In genomic region chr4:152259866-152260265, GRCh38 we compare ENCODE assay signal across 14 cellular contexts.
DNase-seq lines count a peak whose midpoint lies in the region; ATAC-seq and TF ChIP-seq lines count a peak whose summit lies in the region.
"Had no signal": no experiment of that assay in that cellular context is flagged by ENCODE, and none has a peak within 500 bp of the region (broad histone marks: within the 10 kb centered on the region; RNA-seq: fewer than 3 reads in every experiment).

No MANE protein-coding gene starts in this region.

- TF ChIP-seq POLR2A in sigmoid colon (IDR thresholded peaks at IDR 0.05): no peak

- ATAC-seq in left lung (peak; percentile 47), HG02885 (IDR thresholded peaks at IDR 0.05; ENCODE audit: poor library complexity, unreplicated experiment) (no peak)

- intact Hi-C loops in left lung (cut with DNase I) (no loop called here), sigmoid colon (cut with DNase I) (no loop called here)

- H3K4me1 ChIP-seq in left lung: no peaks in the 10 kb centered on the region
- H3K4me1 ChIP-seq in sigmoid colon: peaks cover 0 to 3% (median 0%) of the 10 kb centered on the region in 4 donors

- 57 to 85% methylated on average over 1 of the region's 1 CpG for WGBS in sigmoid colon, 2 donors

- no peaks in the 10 kb centered on the region for H3K36me3 ChIP-seq in MG63
- H3K36me3 ChIP-seq in left lung: no peaks in the 10 kb centered on the region
- H3K36me3 ChIP-seq in sigmoid colon: no peaks in the 10 kb centered on the region
- H3K36me3 ChIP-seq: brain microvascular endothelial cell, SJSA1 had no signal

- H3K9me3 ChIP-seq in MG63: peaks cover 19% of the 10 kb centered on the region
- H3K9me3 ChIP-seq in left lung: no peaks in the 10 kb centered on the region
- no peaks in the 10 kb centered on the region for H3K9me3 ChIP-seq in sigmoid colon
- H3K9me3 ChIP-seq: SJSA1 had no signal

- H3K4me3 ChIP-seq in MG63: no peak overlapping the region
- no peak overlapping the region for H3K4me3 ChIP-seq in left lung
- no peak overlapping the region for H3K4me3 ChIP-seq in sigmoid colon
- H3K4me3 ChIP-seq: SJSA1 had no signal

- TF ChIP-seq CTCF in left lung (IDR thresholded peaks at IDR 0.05) (no peak), sigmoid colon (IDR thresholded peaks at IDR 0.05) (no peak)

- peak; percentile 57 for DNase-seq in EH (ENCODE audit: low read depth)
- peak; percentile 68 for DNase-seq in MG63
- peak; percentile 49 for DNase-seq in dermis blood vessel endothelial cell
- DNase-seq in left lung: no peak
- DNase-seq in stimulated activated naive CD4-positive, alpha-beta T cell (lab: John Stamatoyannopoulos, UW): no peak
- no peak for DNase-seq in KG1 (lab: John Stamatoyannopoulos, UW)
- no peak for DNase-seq in sigmoid colon
- DNase-seq: activated CD4-positive, alpha-beta memory T cell treated with anti-CD3 and anti-CD28 coated beads for 36 hours; brain microvascular endothelial cell; C1 segment of cervical spinal cord; effector CD8-positive, alpha-beta T cell; head of caudate nucleus had no signal

- no peak for TF ChIP-seq EP300 in sigmoid colon (IDR thresholded peaks at IDR 0.05)

- H3K27me3 ChIP-seq in MG63 (no peaks in the 10 kb centered on the region), left lung (no peaks in the 10 kb centered on the region), sigmoid colon (no peaks in the 10 kb centered on the region)
- H3K27me3 ChIP-seq: brain microvascular endothelial cell, SJSA1 had no signal

- H3K27ac ChIP-seq in left lung (no peak overlapping the region), sigmoid colon (no peak overlapping the region)
- H3K27ac ChIP-seq: brain microvascular endothelial cell, SJSA1 had no signal

Comparison
In these comparisons a context has a peak if more than half of its experiments do, and no peak if none do; other contexts are left out.
1. DNase-seq: peak in EH (single experiment), MG63 (single experiment) and dermis blood vessel endothelial cell (single experiment); none in left lung (0 of 2), stimulated activated naive CD4-positive, alpha-beta T cell (0 of 6), KG1 (single experiment) and sigmoid colon (single experiment).